ENCODE assay signal across 21 cellular contexts in genomic region chr3:35635407-35635806, GRCh38. TPM values are rescaled to one million over a fixed set of nuclear protein-coding genes. Genes with fewer than 3 reads are reported as not detected.
"Had no signal": no experiment of that assay in that cellular context is flagged by ENCODE, and none has a peak within 500 bp of the region (broad histone marks: within the 10 kb centered on the region; RNA-seq: fewer than 3 reads in every experiment).

No MANE protein-coding gene starts in this region.

- H3K27ac ChIP-seq: colonic mucosa, left lung, thoracic aorta, vagina had no signal

- H3K36me3 Mint-ChIP-seq: activated naive CD4-positive, alpha-beta T cell treated with anti-CD3 and anti-CD28 coated beads, Interleukin-2, amount 50 U/mL, for 24 hours; stimulated activated naive B cell treated with anti-CD40 and anti-IgM and Interleukin-4, amounts not matched to agents 10 μg/mL and 1 μg/mL and 100 μg/mL, for 72 hours; type B pancreatic cell had no signal

- H3K9me3 Mint-ChIP-seq: activated naive CD4-positive, alpha-beta T cell treated with anti-CD3 and anti-CD28 coated beads, Interleukin-2, amount 50 U/mL, for 24 hours; neural crest cell; type B pancreatic cell had no signal

- H3K4me3 Mint-ChIP-seq: activated naive CD4-positive, alpha-beta T cell treated with anti-CD3 and anti-CD28 coated beads, Interleukin-2, amount 50 U/mL, for 24 hours; central memory CD8-positive, alpha-beta T cell; naive thymus-derived CD4-positive, alpha-beta T cell; neural crest cell; stimulated activated naive B cell treated with anti-CD40 and anti-IgM and Interleukin-4, amounts not matched to agents 10 μg/mL and 1 μg/mL and 100 μg/mL, for 72 hours; type B pancreatic cell had no signal

- H3K4me1 Mint-ChIP-seq: activated naive CD4-positive, alpha-beta T cell treated with anti-CD3 and anti-CD28 coated beads, Interleukin-2, amount 50 U/mL, for 24 hours had no signal

- ATAC-seq: left lung; naive thymus-derived CD4-positive, alpha-beta T cell; sciatic nerve; stimulated activated naive B cell treated with anti-CD40 and anti-IgM and Interleukin-4, amounts not matched to agents 10 μg/mL and 1 μg/mL and 100 μg/mL, for 72 hours had no signal

- H3K27ac Mint-ChIP-seq: activated naive CD4-positive, alpha-beta T cell treated with anti-CD3 and anti-CD28 coated beads, Interleukin-2, amount 50 U/mL, for 24 hours; naive thymus-derived CD4-positive, alpha-beta T cell; stimulated activated naive B cell treated with anti-CD40 and anti-IgM and Interleukin-4, amounts not matched to agents 10 μg/mL and 1 μg/mL and 100 μg/mL, for 72 hours; type B pancreatic cell had no signal

- H3K4me3 ChIP-seq: colonic mucosa, left lung, thoracic aorta, vagina had no signal

- DNase-seq: activated gamma-delta T cell treated with Interleukin-2 at 50 U/mL for 16 hours; activated T-cell treated with anti-CD3 and anti-CD28 coated beads, Interleukin-2, amount 50 U/mL, for 1 hour; aorta; colonic mucosa; left lung; naive thymus-derived CD4-positive, alpha-beta T cell; small intestine; stimulated activated CD4-positive, alpha-beta T cell treated with anti-CD3 and anti-CD28 coated beads, Interleukin-2, amount 100 ng/mL, for 24 hours; stimulated activated naive B cell treated with anti-CD40 and anti-IgM and Interleukin-4, amounts not matched to agents 10 μg/mL and 1 μg/mL and 100 μg/mL, for 72 hours had no signal

RNA-seq across cellular contexts. Expression of gene ARPP21, which starts 3.9 kb away (rescaled TPM):
- total RNA-seq: epithelial cell of proximal tubule; fibroblast of villous mesenchyme; left lung; lung microvascular endothelial cell; naive thymus-derived CD4-positive, alpha-beta T cell; osteoblast; posterior vena cava; vagina had no signal
- polyA plus RNA-seq: naive thymus-derived CD4-positive, alpha-beta T cell had no signal
